Comparison of ENCODE assay signal across 10 cellular contexts in genomic region chr1:162585101-162585500, GRCh38. TPM values are rescaled to one million over a fixed set of nuclear protein-coding genes. Genes with fewer than 3 reads are reported as not detected.
DNase-seq lines count a peak whose midpoint lies in the region; ATAC-seq and TF ChIP-seq lines count a peak whose summit lies in the region.
"Not testable (repeated sequence)": the region's sequence is repeated elsewhere in the genome, so short reads cannot be mapped to it uniquely, and the experiment has no call there.
"Had no signal": no experiment of that assay in that cellular context is flagged by ENCODE, and none has a peak within 500 bp of the region (broad histone marks: within the 10 kb centered on the region; RNA-seq: fewer than 3 reads in every experiment).

No MANE protein-coding gene starts in this region.

- H3K4me1 ChIP-seq in KMS-11 (ENCODE audit: low read depth, poor library complexity, severe bottlenecking) (peaks cover 99% of the 10 kb centered on the region), body of pancreas (peaks cover 32% of the 10 kb centered on the region), stomach (peaks cover 0 to 14% (median 5%) of the 10 kb centered on the region in 4 donors)
- H3K4me1 ChIP-seq in mesendoderm (ENCODE audit: control insufficient read depth, low read depth, low read length) = not testable (repeated sequence)

- not testable (repeated sequence) for H3K27me3 ChIP-seq in KMS-11 (ENCODE audit: insufficient read depth, low read depth); body of pancreas; mesendoderm (ENCODE audit: insufficient read depth, low read length, poor library complexity); stomach

- not testable (repeated sequence) for TF ChIP-seq POLR2A in body of pancreas (IDR thresholded peaks at IDR 0.05); stomach (IDR thresholded peaks at IDR 0.05)

- peak overlapping the region; percentile 99 for H3K4me2 ChIP-seq in KMS-11
- H3K4me2 ChIP-seq in mesendoderm (ENCODE audit: low read length) = not testable (repeated sequence)

- not testable (repeated sequence) for H2BK5ac ChIP-seq in mesendoderm (ENCODE audit: low read length)

- H3K9me3 ChIP-seq in body of pancreas, stomach: not testable (repeated sequence)

- peak overlapping the region; percentile 76 for H4K8ac ChIP-seq in mesendoderm (ENCODE audit: low read depth, low read length)

- not testable (repeated sequence) for H3K9ac ChIP-seq in KMS-11; mesendoderm (ENCODE audit: low read length)

- not testable (repeated sequence) for H2BK120ac ChIP-seq in mesendoderm (ENCODE audit: low read depth, low read length)

- intact Hi-C loops in body of pancreas (cut with DNase I); stomach (cut with DNase I; ENCODE audit: low total_unique reads): not testable (repeated sequence)

- not testable (repeated sequence) for H2BK15ac ChIP-seq in mesendoderm (replicated peaks; ENCODE audit: low read depth)

- H2AFZ ChIP-seq in KMS-11 (ENCODE audit: low read depth) = not testable (repeated sequence)

- H3K56ac ChIP-seq in mesendoderm (ENCODE audit: low read length) = not testable (repeated sequence)

- H3K18ac ChIP-seq in mesendoderm (ENCODE audit: low read length) = not testable (repeated sequence)

- H3K23ac ChIP-seq in mesendoderm (ENCODE audit: low read length) = not testable (repeated sequence)

- not testable (repeated sequence) for H4K5ac ChIP-seq in mesendoderm (ENCODE audit: low read length)

- not testable (repeated sequence) for H3K79me1 ChIP-seq in mesendoderm (ENCODE audit: low read length)

- not testable (repeated sequence) for H3K4ac ChIP-seq in mesendoderm (ENCODE audit: low read depth, low read length)

- H3K79me2 ChIP-seq in KMS-11 (ENCODE audit: insufficient read depth, low read depth) = peaks cover 70% of the 10 kb centered on the region
- H3K79me2 ChIP-seq in mesendoderm (ENCODE audit: control insufficient read depth, insufficient read depth, low read length) = not testable (repeated sequence)

- H3K4me3 ChIP-seq in KMS-11 (IDR thresholded peaks at IDR 0.05; ENCODE audit: insufficient read depth, low read depth, low read length); body of pancreas; fibroblast of villous mesenchyme (ENCODE audit: low read depth, low read length); mesendoderm (ENCODE audit: low read length); stomach: not testable (repeated sequence)

- TF ChIP-seq EP300 in stomach (IDR thresholded peaks at IDR 0.05) = not testable (repeated sequence)

- peak overlapping the region; percentile 28 for H3K27ac ChIP-seq in C4-2B
- peak overlapping the region; percentile 73 for H3K27ac ChIP-seq in KMS-11
- H3K27ac ChIP-seq in body of pancreas; mesendoderm (ENCODE audit: low read depth, low read length); stomach: not testable (repeated sequence)

- 41 to 44% methylated on average over 4 of the region's 4 CpGs for whole genome bisulfite sequencing in body of pancreas, 2 donors
- WGBS in mesendoderm (ENCODE audit: extremely low coverage, insufficient coverage, low lambda C conversion rate) = no CpG with 5 or more reads among the region's 4 CpGs
- 54 to 85% (median 70%) methylated on average over 4 of the region's 4 CpGs for WGBS in stomach, 5 donors

- not testable (repeated sequence) for H4K20me1 ChIP-seq in KMS-11 (ENCODE audit: insufficient read depth)

- DNase-seq in RPMI8226 (peak; percentile 23), amniotic epithelial cell (ENCODE audit: low read depth) (peak; percentile 44), body of pancreas (peak; percentile 61 to 79 (median 66)), fibroblast of villous mesenchyme (ENCODE audit: low read depth) (peak; percentile 18), stomach (peak; percentile 53)
- not testable (repeated sequence) for DNase-seq in mesendoderm

- ATAC-seq in body of pancreas = peak; percentile 69

- H3K36me3 ChIP-seq in KMS-11 (ENCODE audit: insufficient read depth) = peaks cover 28% of the 10 kb centered on the region; the same call in 1 of the 2 replicates
- peaks cover 6 to 13% of the 10 kb centered on the region in 2 donors for H3K36me3 ChIP-seq in body of pancreas (replicated peaks in 1 of 2; ENCODE audit: insufficient read depth in 1 of 2, low read depth in 2 of 2)
- H3K36me3 ChIP-seq in mesendoderm (ENCODE audit: control insufficient read depth, insufficient read depth, low read length) = not testable (repeated sequence)
- H3K36me3 ChIP-seq in stomach = peaks cover 22 to 90% (median 81%) of the 10 kb centered on the region in 4 donors

- TF ChIP-seq CTCF in C4-2B (conservative IDR thresholded peaks at IDR 0.05); KMS-11 (conservative IDR thresholded peaks at IDR 0.05; ENCODE audit: low read depth, low read length); body of pancreas (IDR thresholded peaks at IDR 0.05); fibroblast of villous mesenchyme (IDR thresholded peaks at IDR 0.05; ENCODE audit: insufficient read depth, low read depth, low read length); stomach (IDR thresholded peaks at IDR 0.05): not testable (repeated sequence)

- H2AK5ac ChIP-seq in mesendoderm (ENCODE audit: low read length) = not testable (repeated sequence)

RNA-seq across cellular contexts. Expression of gene UAP1, which starts 23.6 kb away (rescaled TPM):
- 10 to 100 TPM; 57.9 to 66.6 TPM for total RNA-seq in body of pancreas
- total RNA-seq in fibroblast of villous mesenchyme = 93.1 and 108 TPM in 2 replicates
- 25.7 TPM for polyA plus RNA-seq in mesendoderm (2013, experiment 1 of 2)
- polyA plus RNA-seq in mesendoderm (2013, experiment 2 of 2) = 27.0 TPM
- 100 to 1,000 TPM in 2 of 5 donors, 10 to 100 TPM in 3; 16.5 to 184 (median 58.1) TPM for total RNA-seq in stomach
- 100 to 1,000 TPM in 1 of 3 donors, 10 to 100 TPM in 2; 39.5 to 123 (median 58.8) TPM for polyA plus RNA-seq in stomach

RNA-seq across cellular contexts. Expression of gene DDR2, which starts 47.2 kb away (rescaled TPM):
- total RNA-seq in body of pancreas = 10 to 100 TPM in 1 of 2 donors, 1 to 10 TPM in 1; 7.8 to 20.8 TPM
- 227 and 289 TPM in 2 replicates for total RNA-seq in fibroblast of villous mesenchyme
- 1.7 TPM for polyA plus RNA-seq in mesendoderm (2013, experiment 1 of 2)
- polyA plus RNA-seq in mesendoderm (2013, experiment 2 of 2) = 1.8 TPM
- 100 to 1,000 TPM in 1 of 5 donors, 10 to 100 TPM in 4; 17.7 to 117 (median 50.8) TPM for total RNA-seq in stomach
- polyA plus RNA-seq in stomach = 10 to 100 TPM in 2 of 3 donors, 1 to 10 TPM in 1; 6.8 to 20.5 (median 18.6) TPM
- polyA plus RNA-seq: CD14-positive monocyte; CD4-positive, CD25-positive, alpha-beta regulatory T cell had no signal
